8 cellular contexts compared by ENCODE assay signal in the genomic region with DNA sequence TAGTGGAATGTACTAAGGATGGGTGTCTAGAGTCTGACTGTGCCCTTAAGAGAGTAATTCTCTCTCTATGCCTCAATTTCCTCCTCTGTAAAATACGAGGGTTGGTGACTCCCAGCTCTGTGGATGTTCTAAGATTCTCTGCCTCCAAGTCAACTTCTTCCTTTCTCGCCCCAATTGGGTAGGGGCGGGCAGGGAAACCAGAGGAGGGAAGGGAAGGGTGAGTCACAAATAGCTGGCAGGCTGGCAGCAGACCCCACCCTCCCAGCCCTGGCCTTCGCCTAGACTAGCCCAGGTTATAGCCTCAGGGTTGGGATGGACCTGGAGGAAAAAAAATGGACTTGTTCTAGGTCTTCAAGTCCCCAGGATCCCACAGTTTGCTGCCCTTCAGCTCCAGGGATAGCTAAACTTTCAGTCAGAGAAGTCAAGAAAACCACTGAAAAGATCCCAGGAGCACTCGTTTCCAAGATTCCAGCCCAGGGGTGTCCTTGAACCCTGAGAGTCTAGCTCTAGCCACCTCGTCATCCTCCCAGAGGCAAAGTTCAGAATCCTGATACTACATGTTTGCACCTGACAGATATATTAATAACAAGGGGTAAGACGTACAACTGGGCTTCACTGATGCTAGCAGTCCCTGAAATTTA. TPM values are rescaled to one million over a fixed set of nuclear protein-coding genes. Genes with fewer than 3 reads are reported as not detected.
DNase-seq lines count a peak whose midpoint lies in the region; ATAC-seq, FAIRE-seq and TF ChIP-seq lines count a peak whose summit lies in the region.

No MANE protein-coding gene starts in this region.

- H3K9ac ChIP-seq in PC-3 (ENCODE audit: low read length) (peak overlapping the region; percentile 70), parathyroid adenoma (no peak overlapping the region)

- no peaks in the 10 kb centered on the region for H3K9me2 ChIP-seq in PC-3 (replicated peaks; ENCODE audit: low read length)

- H3K27me3 ChIP-seq in PC-3 (ENCODE audit: low read length) (no peaks in the 10 kb centered on the region), parathyroid adenoma (ENCODE audit: control insufficient read depth, insufficient read depth, low read length) (no peaks in the 10 kb centered on the region)

- H3K4me2 ChIP-seq in PC-3 (ENCODE audit: low read length) (peak overlapping the region; percentile 95), parathyroid adenoma (ENCODE audit: low read length) (peak overlapping the region; percentile 96)

- H2AFZ ChIP-seq in PC-3 (ENCODE audit: low read length) (peak overlapping the region; percentile 94; the same call in 1 of the 2 replicates), parathyroid adenoma (no peak overlapping the region)

- intact Hi-C loops in PC-3 (cut with micrococcal nuclease) = loop anchor here (2.0 kb wide), 1 partner anchor 116 kb away; the partner anchor contains the start of gene SARNP

- peaks cover 53% of the 10 kb centered on the region for H3K4me1 ChIP-seq in PC-3 (ENCODE audit: insufficient read depth, low read length)
- peaks cover 7% of the 10 kb centered on the region for H3K4me1 ChIP-seq in parathyroid adenoma

- no TSS peak for BruUV-seq in PC-3 (replicated peaks; lab: Mats Ljungman, UMichigan)

- H3K36me3 ChIP-seq in PC-3 (ENCODE audit: low read depth, low read length) = no peaks in the 10 kb centered on the region
- no peaks in the 10 kb centered on the region for H3K36me3 ChIP-seq in parathyroid adenoma (ENCODE audit: control insufficient read depth, insufficient read depth, low read length)

- H3K79me2 ChIP-seq in PC-3 (ENCODE audit: low read length) = no peaks in the 10 kb centered on the region
- H3K79me2 ChIP-seq in parathyroid adenoma = peaks cover 12% of the 10 kb centered on the region

- peaks cover 16% of the 10 kb centered on the region for H3K27me3 Mint-ChIP-seq in endothelial cell (ENCODE audit: unreplicated experiment)

- POLR2A ChIA-PET in PC-3 (lab: Charles Lee; ENCODE audit: unreplicated experiment) = no interaction called here

- H3K27ac ChIP-seq in PC-3 (ENCODE audit: low read length) (peak overlapping the region; percentile 56), parathyroid adenoma (no peak overlapping the region)

- no peaks in the 10 kb centered on the region for H3F3A ChIP-seq in PC-3 (ENCODE audit: low read length, unreplicated experiment)

- H3K36me3 Mint-ChIP-seq in endothelial cell (ENCODE audit: low read depth, unreplicated experiment) = peaks cover 6% of the 10 kb centered on the region

- H3K4me3 ChIP-seq in PC-3 (ENCODE audit: low read length) = peak overlapping the region; percentile 82
- H3K4me3 ChIP-seq in parathyroid adenoma (ENCODE audit: low read depth, low read length) = no peak overlapping the region

- H3K9me3 ChIP-seq in PC-3 (ENCODE audit: low read length) (no peaks in the 10 kb centered on the region), parathyroid adenoma (ENCODE audit: control insufficient read depth, low read length) (no peaks in the 10 kb centered on the region)

- H3K9me3 Mint-ChIP-seq in endothelial cell (ENCODE audit: unreplicated experiment) = no peaks in the 10 kb centered on the region

- ATAC-seq in PC-3 (peak; percentile 59), HG03457 (IDR thresholded peaks at IDR 0.05; ENCODE audit: unreplicated experiment) (no peak), HG02623 (IDR thresholded peaks at IDR 0.05; ENCODE audit: unreplicated experiment) (no peak)

- CTCF ChIA-PET in PC-3 (lab: Charles Lee) = no interaction called here

- H4K20me1 ChIP-seq in PC-3 (ENCODE audit: low read length) = no peaks in the 10 kb centered on the region

- no peak for FAIRE-seq in GM19239 (lab: Jason Lieb, UNC)

- DNase-seq in Daoy (ENCODE audit: low read depth) = peak; percentile 80
- peak; percentile 91 for DNase-seq in PC-3
- DNase-seq in endothelial cell (ENCODE audit: low spot score) = no peak
- DNase-seq in NCI-H1694 (lab: John Stamatoyannopoulos, UW) = no peak
- DNase-seq in GM19239 (ENCODE audit: insufficient read length, low spot score) = no peak

- H3K4me1 Mint-ChIP-seq in endothelial cell (ENCODE audit: unreplicated experiment) = peaks cover 41% of the 10 kb centered on the region

- no peak for TF ChIP-seq CTCF in PC-3 (conservative IDR thresholded peaks at IDR 0.05; ENCODE audit: low read depth, low read length)
- no peak for TF ChIP-seq CTCF in endothelial cell (IDR thresholded peaks at IDR 0.05; ENCODE audit: unreplicated experiment)
- no peak for TF ChIP-seq CTCF in parathyroid adenoma (IDR thresholded peaks at IDR 0.05)

- H3K27ac Mint-ChIP-seq in endothelial cell (ENCODE audit: unreplicated experiment) = no peak overlapping the region

- peak overlapping the region; percentile 35 for H3K4me3 Mint-ChIP-seq in endothelial cell (ENCODE audit: unreplicated experiment)

RNA-seq across cellular contexts. Expression of gene DGKA, which starts 2.3 kb away (rescaled TPM):
- total RNA-seq in Daoy (2014; rRNA removed; shearing (Covaris generic)) = 14.5 and 58.4 TPM in 2 replicates
- total RNA-seq in PC-3 (2014; rRNA removed) = 27.2 and 41.5 TPM in 2 replicates
- 70.1 TPM for total RNA-seq in endothelial cell (ENCODE audit: unreplicated experiment)

RNA-seq across cellular contexts. Expression of gene PYM1, which starts 5.6 kb away (rescaled TPM):
- total RNA-seq in Daoy (2014; rRNA removed; shearing (Covaris generic)) = 49.1 and 59.7 TPM in 2 replicates
- 39.0 and 42.9 TPM in 2 replicates for total RNA-seq in PC-3 (2014; rRNA removed)
- 58.6 TPM for total RNA-seq in endothelial cell (ENCODE audit: unreplicated experiment)

RNA-seq across cellular contexts. Expression of gene PMEL, which starts 32.6 kb away (rescaled TPM):
- 0.06 and 0.12 TPM in 2 replicates for total RNA-seq in Daoy (2014; rRNA removed; shearing (Covaris generic))
- total RNA-seq in PC-3 (2014; rRNA removed) = 0.35 and 2.0 TPM in 2 replicates
- 136 TPM for total RNA-seq in endothelial cell (ENCODE audit: unreplicated experiment)

RNA-seq across cellular contexts. Expression of gene CDK2, which starts 33.4 kb away (rescaled TPM):
- total RNA-seq in Daoy (2014; rRNA removed; shearing (Covaris generic)) = 57.5 and 58.0 TPM in 2 replicates
- 63.0 and 68.2 TPM in 2 replicates for total RNA-seq in PC-3 (2014; rRNA removed)
- 43.0 TPM for total RNA-seq in endothelial cell (ENCODE audit: unreplicated experiment)

RNA-seq across cellular contexts. Expression of gene RAB5B, which starts 40.6 kb away (rescaled TPM):
- total RNA-seq in Daoy (2014; rRNA removed; shearing (Covaris generic)) = 22.7 and 31.7 TPM in 2 replicates
- total RNA-seq in PC-3 (2014; rRNA removed) (48.8 and 50.6 TPM in 2 replicates), endothelial cell (ENCODE audit: unreplicated experiment) (130 TPM)

Comparison
In these comparisons a context has a peak if more than half of its experiments do, and no peak if none do; other contexts are left out.
1. DNase-seq: peak in Daoy (single experiment) and PC-3 (single experiment); none in endothelial cell (single experiment), NCI-H1694 (single experiment) and GM19239 (single experiment).
2. RNA of gene PMEL, which starts 32.6 kb away (total RNA-seq): 136 TPM in endothelial cell (single experiment); 0.35 to 2.0 TPM in PC-3 and 0.06 to 0.12 TPM in Daoy; every median in the first group is over 10 times any median in the second.